In genomic region chr1:230702934-230703678, GRCh38 we compare ENCODE assay signal across 1 cellular context.
A peak's percentile ranks its signal among the peaks of the same experiment; 100 is the strongest.
TF ChIP-seq lines count a peak whose summit lies in the region.

No MANE protein-coding gene starts in this region.

TF ChIP-seq in HepG2, 621 proteins besides CTCF, POLR2A, EP300 and RAD21 (continued from another document):
- TF ChIP-seq TFDP2 (CRISPR knock-in tag; IDR thresholded peaks at IDR 0.05), result peak; percentile 84
- 0 out of 2 replicates have a peak, but pooled peaks have one; percentile 12 for TF ChIP-seq FOXC1 (CRISPR knock-in tag; IDR thresholded peaks at IDR 0.05; ENCODE audit: borderline replicate concordance)
- TF ChIP-seq ZNF205 (CRISPR knock-in tag; IDR thresholded peaks at IDR 0.05), result peak; percentile 88; the same call in 1 of the 2 replicates
- no peak for TF ChIP-seq CENPX (CRISPR knock-in tag; IDR thresholded peaks at IDR 0.05)
- peak; percentile 96 for TF ChIP-seq ELF3 (CRISPR knock-in tag; IDR thresholded peaks at IDR 0.05)
- peak; percentile 72 for TF ChIP-seq RBM39 (IDR thresholded peaks at IDR 0.05; ENCODE audit: low read depth, low read length, poor library complexity, severe bottlenecking)
- 0 out of 2 replicates have a peak, but pooled peaks have one; percentile 85 for TF ChIP-seq TSC22D2 (CRISPR knock-in tag; IDR thresholded peaks at IDR 0.05; ENCODE audit: borderline replicate concordance)
- TF ChIP-seq CSRNP2 (CRISPR knock-in tag; conservative IDR thresholded peaks at IDR 0.05; ENCODE audit: low read depth), result no peak
- no peak for TF ChIP-seq ATM (IDR thresholded peaks at IDR 0.05; ENCODE audit: borderline replicate concordance)
- peak; percentile 58; the same call in 1 of the 2 replicates for TF ChIP-seq BHLHE40 (IDR thresholded peaks at IDR 0.05; ENCODE audit: low read length)
- 0 out of 2 replicates have a peak, but pooled peaks have one; percentile 24 for TF ChIP-seq ZNF3 (CRISPR knock-in tag; IDR thresholded peaks at IDR 0.05)
- TF ChIP-seq NR2F1 (CRISPR knock-in tag; IDR thresholded peaks at IDR 0.05), result peak; percentile 96 to 98
- no peak for TF ChIP-seq NFIC (IDR thresholded peaks at IDR 0.05; ENCODE audit: low read length)
- peak; percentile 53 for TF ChIP-seq MAFF (IDR thresholded peaks at IDR 0.05; ENCODE audit: low read depth, low read length)
- peak; percentile 95 for TF ChIP-seq ZFX (CRISPR knock-in tag; IDR thresholded peaks at IDR 0.05; ENCODE audit: low read depth)
- peak; percentile 49; the same call in 1 of the 2 replicates for TF ChIP-seq STAT6 (CRISPR knock-in tag; IDR thresholded peaks at IDR 0.05; ENCODE audit: borderline replicate concordance)
- TF ChIP-seq SPEN (CRISPR knock-in tag; IDR thresholded peaks at IDR 0.05; ENCODE audit: low read depth), result peak; percentile 99
- TF ChIP-seq MXD1 (CRISPR knock-in tag; IDR thresholded peaks at IDR 0.05), result peak; percentile 56; the same call in 1 of the 2 replicates
- no peak for TF ChIP-seq ZNF781 (CRISPR knock-in tag; IDR thresholded peaks at IDR 0.05; ENCODE audit: borderline replicate concordance, not compliant biosample characterization)
- TF ChIP-seq ZFP91 (CRISPR knock-in tag; IDR thresholded peaks at IDR 0.05; ENCODE audit: borderline replicate concordance), result peak; percentile 87
- no peak for TF ChIP-seq CEBPB (IDR thresholded peaks at IDR 0.05; ENCODE audit: borderline replicate concordance, low read depth, low read length)
- peak; percentile 87 for TF ChIP-seq ZHX1 (CRISPR knock-in tag; IDR thresholded peaks at IDR 0.05; ENCODE audit: low read depth)
- peak; percentile 88; the same call in 1 of the 2 replicates for TF ChIP-seq ZNF280B (CRISPR knock-in tag; IDR thresholded peaks at IDR 0.05; ENCODE audit: borderline replicate concordance)
- TF ChIP-seq DBP (CRISPR knock-in tag; IDR thresholded peaks at IDR 0.05; ENCODE audit: not compliant biosample characterization), result no peak
- TF ChIP-seq KIAA2018 (CRISPR knock-in tag; IDR thresholded peaks at IDR 0.05; ENCODE audit: borderline replicate concordance), result no peak
- TF ChIP-seq TCF7L2 (IDR thresholded peaks at IDR 0.05; ENCODE audit: low read depth, low read length), result peak; percentile 61; the same call in 1 of the 2 replicates
- no peak; the same call in 1 of the 2 replicates for TF ChIP-seq ATF3 (CRISPR knock-in tag; IDR thresholded peaks at IDR 0.05)
